Comparison of ENCODE assay signal across 1 cellular context in the genomic region with DNA sequence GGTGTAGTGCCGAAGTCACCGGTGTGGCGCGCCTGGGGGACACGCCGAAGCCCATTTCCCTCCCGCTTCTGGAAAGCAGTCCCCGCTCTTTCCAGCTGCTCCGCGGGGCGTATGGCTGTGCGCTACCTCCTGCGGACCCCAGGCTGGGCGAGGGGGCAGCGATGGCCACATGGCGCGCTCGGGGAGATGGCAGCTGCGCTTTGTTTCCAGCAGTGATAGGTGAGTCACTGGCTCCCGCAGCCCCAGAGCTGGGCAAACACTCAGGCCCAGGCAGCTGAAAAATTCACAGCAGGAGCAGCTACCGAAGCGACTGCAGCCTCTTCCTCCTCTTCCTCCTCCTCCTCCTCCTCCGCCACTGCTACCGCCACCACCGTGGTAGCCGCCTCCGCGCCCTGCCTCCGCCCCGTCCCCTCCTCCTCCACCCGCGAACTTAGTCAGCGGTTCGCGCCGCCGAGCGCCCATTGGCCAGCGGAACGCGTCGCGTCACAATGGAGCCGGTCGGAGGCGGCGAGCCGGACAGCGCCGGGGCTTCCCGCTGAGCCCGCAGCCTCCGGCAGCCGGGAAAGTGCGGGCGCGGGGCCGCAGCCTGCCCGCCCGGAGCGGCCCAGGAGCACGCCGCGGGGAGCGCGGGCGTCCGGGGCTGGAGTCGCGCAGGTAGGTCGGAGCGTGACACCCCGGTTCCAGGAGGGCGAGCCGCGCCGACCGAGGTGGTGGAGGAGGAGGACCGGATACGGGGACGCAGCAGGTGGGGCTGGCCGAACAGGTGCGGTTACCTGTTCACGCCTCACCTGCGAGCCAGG.
TF ChIP-seq lines count a peak whose summit lies in the region.

LRRC8B (plus strand) TSS at position 461 of the 800 bp plus-strand sequence. CDS start 57,822 bp downstream, outside the sequence.

TF ChIP-seq in HepG2, 621 proteins besides CTCF, POLR2A, EP300 and RAD21 (continued from another document and continues in another):
- TF ChIP-seq POGZ (CRISPR knock-in tag; IDR thresholded peaks at IDR 0.05) = peak; percentile 75
- TF ChIP-seq MEIS2 (CRISPR knock-in tag; IDR thresholded peaks at IDR 0.05) = peak; percentile 58; the same call in 1 of the 2 replicates
- TF ChIP-seq, protein P1, sequence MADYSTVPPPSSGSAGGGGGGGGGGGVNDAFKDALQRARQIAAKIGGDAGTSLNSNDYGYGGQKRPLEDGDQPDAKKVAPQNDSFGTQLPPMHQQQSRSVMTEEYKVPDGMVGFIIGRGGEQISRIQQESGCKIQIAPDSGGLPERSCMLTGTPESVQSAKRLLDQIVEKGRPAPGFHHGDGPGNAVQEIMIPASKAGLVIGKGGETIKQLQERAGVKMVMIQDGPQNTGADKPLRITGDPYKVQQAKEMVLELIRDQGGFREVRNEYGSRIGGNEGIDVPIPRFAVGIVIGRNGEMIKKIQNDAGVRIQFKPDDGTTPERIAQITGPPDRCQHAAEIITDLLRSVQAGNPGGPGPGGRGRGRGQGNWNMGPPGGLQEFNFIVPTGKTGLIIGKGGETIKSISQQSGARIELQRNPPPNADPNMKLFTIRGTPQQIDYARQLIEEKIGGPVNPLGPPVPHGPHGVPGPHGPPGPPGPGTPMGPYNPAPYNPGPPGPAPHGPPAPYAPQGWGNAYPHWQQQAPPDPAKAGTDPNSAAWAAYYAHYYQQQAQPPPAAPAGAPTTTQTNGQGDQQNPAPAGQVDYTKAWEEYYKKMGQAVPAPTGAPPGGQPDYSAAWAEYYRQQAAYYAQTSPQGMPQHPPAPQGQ (CRISPR knock-in tag; IDR thresholded peaks at IDR 0.05; ENCODE audit: borderline replicate concordance) = no peak
- peak; percentile 91 for TF ChIP-seq ZNF547 (CRISPR knock-in tag; IDR thresholded peaks at IDR 0.05)
- TF ChIP-seq ATF7-NPFF (CRISPR knock-in tag; IDR thresholded peaks at IDR 0.05; ENCODE audit: low read depth) = 0 out of 2 replicates have a peak, but pooled peaks have one; percentile 39
- TF ChIP-seq, protein P2, sequence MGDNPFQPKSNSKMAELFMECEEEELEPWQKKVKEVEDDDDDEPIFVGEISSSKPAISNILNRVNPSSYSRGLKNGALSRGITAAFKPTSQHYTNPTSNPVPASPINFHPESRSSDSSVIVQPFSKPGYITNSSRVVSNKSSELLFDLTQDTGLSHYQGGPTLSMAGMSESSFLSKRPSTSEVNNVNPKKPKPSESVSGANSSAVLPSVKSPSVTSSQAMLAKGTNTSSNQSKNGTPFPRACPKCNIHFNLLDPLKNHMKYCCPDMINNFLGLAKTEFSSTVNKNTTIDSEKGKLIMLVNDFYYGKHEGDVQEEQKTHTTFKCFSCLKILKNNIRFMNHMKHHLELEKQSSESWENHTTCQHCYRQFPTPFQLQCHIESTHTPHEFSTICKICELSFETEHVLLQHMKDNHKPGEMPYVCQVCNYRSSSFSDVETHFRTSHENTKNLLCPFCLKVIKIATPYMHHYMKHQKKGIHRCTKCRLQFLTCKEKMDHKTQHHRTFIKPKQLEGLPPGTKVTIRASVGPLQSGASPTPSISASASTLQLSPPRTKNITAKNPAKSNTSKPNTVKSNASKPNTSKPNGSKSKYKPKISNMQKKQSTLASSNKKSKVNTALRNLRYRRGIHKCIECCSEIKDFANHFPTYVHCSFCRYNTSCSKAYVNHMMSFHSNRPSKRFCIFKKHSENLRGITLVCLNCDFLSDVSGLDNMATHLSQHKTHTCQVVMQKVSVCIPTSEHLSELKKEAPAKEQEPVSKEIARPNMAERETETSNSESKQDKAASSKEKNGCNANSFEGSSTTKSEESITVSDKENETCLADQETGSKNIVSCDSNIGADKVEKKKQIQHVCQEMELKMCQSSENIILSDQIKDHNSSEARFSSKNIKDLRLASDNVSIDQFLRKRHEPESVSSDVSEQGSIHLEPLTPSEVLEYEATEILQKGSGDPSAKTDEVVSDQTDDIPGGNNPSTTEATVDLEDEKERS (CRISPR knock-in tag; IDR thresholded peaks at IDR 0.05) = 0 out of 2 replicates have a peak, but pooled peaks have one; percentile 12
- peak; percentile 46; the same call in 1 of the 2 replicates for TF ChIP-seq ZNF761 (CRISPR knock-in tag; conservative IDR thresholded peaks at IDR 0.05)
- peak; percentile 40 for TF ChIP-seq ZNF704 (CRISPR knock-in tag; IDR thresholded peaks at IDR 0.05; ENCODE audit: borderline replicate concordance)
- TF ChIP-seq, protein P3, sequence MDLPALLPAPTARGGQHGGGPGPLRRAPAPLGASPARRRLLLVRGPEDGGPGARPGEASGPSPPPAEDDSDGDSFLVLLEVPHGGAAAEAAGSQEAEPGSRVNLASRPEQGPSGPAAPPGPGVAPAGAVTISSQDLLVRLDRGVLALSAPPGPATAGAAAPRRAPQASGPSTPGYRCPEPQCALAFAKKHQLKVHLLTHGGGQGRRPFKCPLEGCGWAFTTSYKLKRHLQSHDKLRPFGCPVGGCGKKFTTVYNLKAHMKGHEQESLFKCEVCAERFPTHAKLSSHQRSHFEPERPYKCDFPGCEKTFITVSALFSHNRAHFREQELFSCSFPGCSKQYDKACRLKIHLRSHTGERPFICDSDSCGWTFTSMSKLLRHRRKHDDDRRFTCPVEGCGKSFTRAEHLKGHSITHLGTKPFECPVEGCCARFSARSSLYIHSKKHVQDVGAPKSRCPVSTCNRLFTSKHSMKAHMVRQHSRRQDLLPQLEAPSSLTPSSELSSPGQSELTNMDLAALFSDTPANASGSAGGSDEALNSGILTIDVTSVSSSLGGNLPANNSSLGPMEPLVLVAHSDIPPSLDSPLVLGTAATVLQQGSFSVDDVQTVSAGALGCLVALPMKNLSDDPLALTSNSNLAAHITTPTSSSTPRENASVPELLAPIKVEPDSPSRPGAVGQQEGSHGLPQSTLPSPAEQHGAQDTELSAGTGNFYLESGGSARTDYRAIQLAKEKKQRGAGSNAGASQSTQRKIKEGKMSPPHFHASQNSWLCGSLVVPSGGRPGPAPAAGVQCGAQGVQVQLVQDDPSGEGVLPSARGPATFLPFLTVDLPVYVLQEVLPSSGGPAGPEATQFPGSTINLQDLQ (CRISPR knock-in tag; IDR thresholded peaks at IDR 0.05) = 0 out of 2 replicates have a peak, but pooled peaks have one; percentile 41
- TF ChIP-seq HNRNPL (IDR thresholded peaks at IDR 0.05; ENCODE audit: low read depth, low read length) = no peak
- TF ChIP-seq E2F5 (CRISPR knock-in tag; conservative IDR thresholded peaks at IDR 0.05) = peak; percentile 55; the same call in 1 of the 2 replicates
- peak; percentile 30; the same call in 1 of the 2 replicates for TF ChIP-seq SPEN (CRISPR knock-in tag; IDR thresholded peaks at IDR 0.05; ENCODE audit: low read depth)
- TF ChIP-seq MAF1 (CRISPR knock-in tag; IDR thresholded peaks at IDR 0.05; ENCODE audit: borderline replicate concordance) = 0 out of 2 replicates have a peak, but pooled peaks have one; percentile 22
- TF ChIP-seq ZNF431 (CRISPR knock-in tag; IDR thresholded peaks at IDR 0.05; ENCODE audit: borderline replicate concordance, low read depth) = peak; percentile 76; the same call in 1 of the 2 replicates
- TF ChIP-seq SIX4 (CRISPR knock-in tag; IDR thresholded peaks at IDR 0.05) = no peak
- peak; percentile 29; the same call in 1 of the 2 replicates for TF ChIP-seq ZIK1 (CRISPR knock-in tag; IDR thresholded peaks at IDR 0.05; ENCODE audit: borderline replicate concordance, low read depth)
- TF ChIP-seq SRY (CRISPR knock-in tag; IDR thresholded peaks at IDR 0.05) = peak; percentile 86
- no peak for TF ChIP-seq HCFC1 (IDR thresholded peaks at IDR 0.05; ENCODE audit: low read depth, low read length)
- TF ChIP-seq BRF2 (CRISPR knock-in tag; IDR thresholded peaks at IDR 0.05) = peak; percentile 75; the same call in 1 of the 2 replicates
- peak; percentile 28; the same call in 1 of the 2 replicates for TF ChIP-seq DR1 (CRISPR knock-in tag; IDR thresholded peaks at IDR 0.05)
- peak; percentile 67; the same call in 1 of the 2 replicates for TF ChIP-seq ZSCAN21 (CRISPR knock-in tag; IDR thresholded peaks at IDR 0.05; ENCODE audit: borderline replicate concordance)
- peak; percentile 92 for TF ChIP-seq ZNF678 (CRISPR knock-in tag; IDR thresholded peaks at IDR 0.05)
- TF ChIP-seq, protein P4, sequence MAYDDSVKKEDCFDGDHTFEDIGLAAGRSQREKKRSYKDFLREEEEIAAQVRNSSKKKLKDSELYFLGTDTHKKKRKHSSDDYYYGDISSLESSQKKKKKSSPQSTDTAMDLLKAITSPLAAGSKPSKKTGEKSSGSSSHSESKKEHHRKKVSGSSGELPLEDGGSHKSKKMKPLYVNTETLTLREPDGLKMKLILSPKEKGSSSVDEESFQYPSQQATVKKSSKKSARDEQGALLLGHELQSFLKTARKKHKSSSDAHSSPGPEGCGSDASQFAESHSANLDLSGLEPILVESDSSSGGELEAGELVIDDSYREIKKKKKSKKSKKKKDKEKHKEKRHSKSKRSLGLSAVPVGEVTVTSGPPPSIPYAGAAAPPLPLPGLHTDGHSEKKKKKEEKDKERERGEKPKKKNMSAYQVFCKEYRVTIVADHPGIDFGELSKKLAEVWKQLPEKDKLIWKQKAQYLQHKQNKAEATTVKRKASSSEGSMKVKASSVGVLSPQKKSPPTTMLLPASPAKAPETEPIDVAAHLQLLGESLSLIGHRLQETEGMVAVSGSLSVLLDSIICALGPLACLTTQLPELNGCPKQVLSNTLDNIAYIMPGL (CRISPR knock-in tag; IDR thresholded peaks at IDR 0.05; ENCODE audit: borderline replicate concordance in 1 of 2, low read depth in 1 of 2) = peak; percentile 32 to 79; a peak in 3 of 4 replicates
- peak; percentile 93; the same call in 1 of the 2 replicates for TF ChIP-seq RNF2 (conservative IDR thresholded peaks at IDR 0.05; ENCODE audit: low read depth)
- TF ChIP-seq NFE2L1 (CRISPR knock-in tag; IDR thresholded peaks at IDR 0.05; ENCODE audit: borderline replicate concordance) = no peak
- TF ChIP-seq ARNTL (CRISPR knock-in tag; IDR thresholded peaks at IDR 0.05) = peak; percentile 49
- peak; percentile 92 for TF ChIP-seq DMAP1 (CRISPR knock-in tag; IDR thresholded peaks at IDR 0.05)
- TF ChIP-seq, protein P5, sequence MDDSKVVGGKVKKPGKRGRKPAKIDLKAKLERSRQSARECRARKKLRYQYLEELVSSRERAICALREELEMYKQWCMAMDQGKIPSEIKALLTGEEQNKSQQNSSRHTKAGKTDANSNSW (CRISPR knock-in tag; IDR thresholded peaks at IDR 0.05; ENCODE audit: borderline replicate concordance) = peak; percentile 63; the same call in 1 of the 2 replicates
- no peak for TF ChIP-seq ZNF44 (CRISPR knock-in tag; IDR thresholded peaks at IDR 0.05)
- TF ChIP-seq, protein P6, sequence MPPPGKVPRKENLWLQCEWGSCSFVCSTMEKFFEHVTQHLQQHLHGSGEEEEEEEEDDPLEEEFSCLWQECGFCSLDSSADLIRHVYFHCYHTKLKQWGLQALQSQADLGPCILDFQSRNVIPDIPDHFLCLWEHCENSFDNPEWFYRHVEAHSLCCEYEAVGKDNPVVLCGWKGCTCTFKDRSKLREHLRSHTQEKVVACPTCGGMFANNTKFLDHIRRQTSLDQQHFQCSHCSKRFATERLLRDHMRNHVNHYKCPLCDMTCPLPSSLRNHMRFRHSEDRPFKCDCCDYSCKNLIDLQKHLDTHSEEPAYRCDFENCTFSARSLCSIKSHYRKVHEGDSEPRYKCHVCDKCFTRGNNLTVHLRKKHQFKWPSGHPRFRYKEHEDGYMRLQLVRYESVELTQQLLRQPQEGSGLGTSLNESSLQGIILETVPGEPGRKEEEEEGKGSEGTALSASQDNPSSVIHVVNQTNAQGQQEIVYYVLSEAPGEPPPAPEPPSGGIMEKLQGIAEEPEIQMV (CRISPR knock-in tag; IDR thresholded peaks at IDR 0.05; ENCODE audit: low read depth) = 0 out of 2 replicates have a peak, but pooled peaks have one; percentile 8
- no peak for TF ChIP-seq PAF1 (CRISPR knock-in tag; IDR thresholded peaks at IDR 0.05)
- TF ChIP-seq SALL2 (CRISPR knock-in tag; IDR thresholded peaks at IDR 0.05) = peak; percentile 62
- 0 out of 2 replicates have a peak, but pooled peaks have one; percentile 65 for TF ChIP-seq ZBTB49 (CRISPR knock-in tag; IDR thresholded peaks at IDR 0.05; ENCODE audit: borderline replicate concordance)
- no peak for TF ChIP-seq GPBP1L1 (CRISPR knock-in tag; IDR thresholded peaks at IDR 0.05)
